In the genomic region with DNA sequence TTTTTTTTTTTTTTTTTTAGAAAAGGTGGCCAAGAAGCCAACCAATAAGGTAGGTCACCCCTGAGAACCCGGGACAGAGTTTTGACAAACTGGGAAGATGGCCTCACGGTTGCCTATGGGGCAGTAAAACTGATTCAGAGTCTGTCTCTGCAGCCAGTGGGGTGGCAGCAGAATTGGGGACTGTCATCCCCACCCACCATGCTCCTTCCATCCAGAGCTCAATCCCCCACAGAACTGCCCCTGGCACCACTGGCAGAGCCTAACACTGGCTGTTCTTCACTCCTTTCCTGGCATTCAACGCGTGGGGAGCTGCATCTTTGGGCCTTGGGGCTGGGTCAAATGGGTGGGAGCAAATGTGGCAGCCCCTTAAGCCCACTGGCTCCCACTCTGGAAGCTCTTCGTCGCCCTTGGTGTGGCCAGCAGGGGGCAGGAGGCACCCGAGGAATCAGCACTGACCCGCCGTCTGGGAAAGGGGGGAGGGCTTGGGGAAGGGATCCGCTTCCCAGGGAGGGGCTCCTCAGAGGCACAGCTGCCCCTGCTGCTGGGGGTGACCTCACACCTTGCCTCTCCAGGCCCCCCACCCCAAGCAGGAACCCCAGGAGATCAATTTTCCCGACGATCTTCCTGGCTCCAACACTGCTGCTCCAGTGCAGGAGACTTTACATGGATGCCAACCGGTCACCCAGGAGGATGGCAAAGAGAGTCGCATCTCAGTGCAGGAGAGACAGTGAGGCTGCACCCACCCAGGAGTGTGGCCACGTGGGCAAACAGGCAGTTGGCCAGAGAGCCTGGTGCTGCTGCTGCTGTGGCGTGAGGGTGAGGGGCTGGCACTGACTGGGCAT, we compare ENCODE assay signal across 8 cellular contexts. TPM values are rescaled to one million over a fixed set of nuclear protein-coding genes. Genes with fewer than 3 reads are reported as not detected.
A peak's percentile ranks its signal among the peaks of the same experiment; 100 is the strongest.
DNase-seq lines count a peak whose midpoint lies in the region; TF ChIP-seq lines count a peak whose summit lies in the region.

No MANE protein-coding gene starts in this region.

- H3K36me3 ChIP-seq in H7 (replicated peaks; ENCODE audit: control insufficient read depth, insufficient read depth, low read length), result no peaks in the 10 kb centered on the region; the same call in 1 of the 2 replicates

- intact Hi-C loops in lower leg skin (cut with DNase I; ENCODE audit: low total_unique reads), result no loop called here

- H3K4me3 ChIP-seq in AG10803 (ENCODE audit: low read length), result no peak overlapping the region
- H3K4me3 ChIP-seq in H7 (ENCODE audit: insufficient read depth, low read depth, low read length), result no peak overlapping the region
- H3K4me3 ChIP-seq in lower leg skin (ENCODE audit: low read depth, poor library complexity, severe bottlenecking), result no peak overlapping the region

- TF ChIP-seq POLR2A in lower leg skin (IDR thresholded peaks at IDR 0.05), result no peak

- peak; percentile 51 for TF ChIP-seq CTCF in AG10803 (conservative IDR thresholded peaks at IDR 0.05; ENCODE audit: low read length)
- TF ChIP-seq CTCF in lower leg skin (IDR thresholded peaks at IDR 0.05), result no peak

- no peak for DNase-seq in AG10803 (ENCODE audit: low read depth)
- peak; percentile 91 for DNase-seq in H7
- peak; percentile 22 for DNase-seq in UCSD-AML1 (lab: John Stamatoyannopoulos, UW; ENCODE audit: unreplicated experiment)
- DNase-seq in iPS-NIHi11 (ENCODE audit: low spot score), result peak; percentile 86
- DNase-seq in HCEC 1CT, result no peak
- DNase-seq in lower leg skin (ENCODE audit: low spot score in 2 of 2), result no peak
- no peak for DNase-seq in DMS153 treated with DMSO at 0.1 percent for 48 hours (lab: John Stamatoyannopoulos, UW; ENCODE audit: unreplicated experiment)
- DNase-seq in GM19240 (ENCODE audit: insufficient read length, low spot score), result no peak

- peaks cover 11% of the 10 kb centered on the region for H3K27me3 ChIP-seq in H7 (ENCODE audit: control insufficient read depth, insufficient read depth, low read length)

- WGBS in lower leg skin, 2 donors, result 43% methylated on average over 10 to 12 of the region's 16 CpGs

RNA-seq across cellular contexts. Expression of a gene that starts 10.4 kb away (rescaled TPM):
- 8.2 and 8.8 TPM in 2 replicates for total RNA-seq in H7 (2014; rRNA removed; shearing (Covaris generic))
- total RNA-seq in lower leg skin, result 10 to 100 TPM; 12.0 to 17.5 (median 15.9) TPM

RNA-seq across cellular contexts. Expression of a gene that starts 38.8 kb away (rescaled TPM):
- 8.6 and 12.2 TPM in 2 replicates for total RNA-seq in H7 (2014; rRNA removed; shearing (Covaris generic))
- 10 to 100 TPM; 27.7 to 51.5 (median 41.2) TPM for total RNA-seq in lower leg skin

Comparison
In these comparisons a context has a peak if more than half of its experiments do, and no peak if none do; other contexts are left out.
1. DNase-seq: peak in H7 (single experiment), UCSD-AML1 (single experiment) and iPS-NIHi11 (single experiment); none in AG10803 (single experiment), HCEC 1CT (single experiment), lower leg skin (0 of 2), DMS153 treated with DMSO at 0.1 percent for 48 hours (single experiment) and GM19240 (single experiment).